ENCODE assay signal across 8 cellular contexts in genomic region chr5:80407735-80408474, GRCh38. TPM values are rescaled to one million over a fixed set of nuclear protein-coding genes. Genes with fewer than 3 reads are reported as not detected.
DNase-seq lines count a peak whose midpoint lies in the region; ATAC-seq, FAIRE-seq and TF ChIP-seq lines count a peak whose summit lies in the region.

TSS of gene ZFYVE16 (plus strand) at chr5:80408064. CDS start at chr5:80434148, 26,084 bp downstream.

- H4K20me1 ChIP-seq in keratinocyte (ENCODE audit: control insufficient read depth, extremely low read depth, insufficient read depth, low read length): no peaks in the 10 kb centered on the region

- H3K9me3 ChIP-seq in keratinocyte (ENCODE audit: control insufficient read depth, low read depth, low read length): no peaks in the 10 kb centered on the region

- H2AFZ ChIP-seq in keratinocyte (ENCODE audit: control insufficient read depth, low read length): peak within 1 kb of the TSS; percentile 98

- H3K27ac ChIP-seq in keratinocyte (ENCODE audit: control insufficient read depth, insufficient read depth, low read length): peak within 1 kb of the TSS; percentile 95

- H3K9ac ChIP-seq in keratinocyte (ENCODE audit: control insufficient read depth, extremely low read depth, insufficient read depth, low read length): peak within 1 kb of the TSS; percentile 94

- no peaks in the 10 kb centered on the region for H3K27me3 ChIP-seq in keratinocyte (ENCODE audit: control insufficient read depth, extremely low read depth, insufficient read depth, low read length)

- peak; percentile 89 for FAIRE-seq in keratinocyte (lab: Jason Lieb, UNC)

- H3K36me3 ChIP-seq in keratinocyte (ENCODE audit: control insufficient read depth in 2 of 2, extremely low read depth in 1 of 2, insufficient read depth in 2 of 2, low read length in 2 of 2): peaks cover 0 to 2% of the 10 kb centered on the region in 2 experiments

- dilution Hi-C loops in keratinocyte (cut with MboI; ENCODE audit: extremely low pct_ligation_motif_present, low sequenced_read_pairs): no loop called here

- DNase-seq in AG10803 (ENCODE audit: low read depth): peak; percentile 97
- peak; percentile 92 for DNase-seq in NCI-H446 treated with DMSO at 0.1 percent for 48 hours (lab: John Stamatoyannopoulos, UW)
- peak; percentile 97 for DNase-seq in activated CD4-positive, CD25-positive, alpha-beta regulatory T cell treated with anti-CD3 and anti-CD28 coated beads, Interleukin-2, amount 50 U/mL, for 72 hours
- peak; percentile 96 for DNase-seq in cerebellum (ENCODE audit: low spot score)
- peak; percentile 73 for DNase-seq in keratinocyte (ENCODE audit: low read depth, low spot score)
- DNase-seq in stimulated activated CD4-positive, alpha-beta T cell treated with anti-CD3 and anti-CD28 coated beads, Interleukin-15, amount 100 ng/mL, for 1 hour (ENCODE audit: low read depth in 1 of 2, low spot score in 1 of 2): peak; percentile 93 to 94

- H3K4me3 ChIP-seq in AG10803 (ENCODE audit: low read length) (peak within 1 kb of the TSS; percentile 83), keratinocyte (ENCODE audit: control insufficient read depth in 2 of 3, extremely low read depth in 1 of 3, insufficient read depth in 2 of 3, low read depth in 1 of 3, low read length in 3 of 3) (peak within 1 kb of the TSS; percentile 90 to 96 (median 94))

- TF ChIP-seq CTCF in AG10803 (conservative IDR thresholded peaks at IDR 0.05; ENCODE audit: low read length) (no peak), keratinocyte (optimal IDR thresholded peaks at IDR 0.05 in 1 of 3, IDR thresholded peaks at IDR 0.05 in 1 of 3, conservative IDR thresholded peaks at IDR 0.05 in 1 of 3; ENCODE audit: extremely low read depth in 1 of 3, insufficient read depth in 2 of 3, low read length in 3 of 3) (peak in 1 of 3 experiments; percentile 22)

- peaks cover 41% of the 10 kb centered on the region for H3K79me2 ChIP-seq in keratinocyte (ENCODE audit: control insufficient read depth, insufficient read depth, low read length)

- ATAC-seq in GM19043 (IDR thresholded peaks at IDR 0.05; ENCODE audit: low read depth, unreplicated experiment) (peak; percentile 81), HG03378 (IDR thresholded peaks at IDR 0.05; ENCODE audit: unreplicated experiment) (peak; percentile 86)

- peak within 1 kb of the TSS; percentile 87 for H3K4me2 ChIP-seq in keratinocyte (ENCODE audit: control insufficient read depth, extremely low read depth, insufficient read depth, low read depth, low read length)

- H3K4me1 ChIP-seq in keratinocyte (ENCODE audit: control insufficient read depth, extremely low read depth, insufficient read depth, low read length): peaks cover 8% of the 10 kb centered on the region

- H3K9me1 ChIP-seq in keratinocyte (ENCODE audit: control insufficient read depth, extremely low read depth, insufficient read depth, low read length): no peaks in the 10 kb centered on the region

RNA-seq across cellular contexts. Expression of gene ZFYVE16, which starts in this region (rescaled TPM):
- 85.2 TPM for total RNA-seq in cerebellum
- polyA plus RNA-seq in keratinocyte: 6.4 to 13.5 TPM (median 8.5 TPM) in 3 replicates
- polyA plus RNA-seq in keratinocyte (2011; ENCODE audit: low read depth): 7.6 TPM
- 3.0 and 6.4 TPM in 2 replicates for polyA plus RNA-seq in keratinocyte (2011; cell fraction: cytosol; rRNA removed)
- polyA plus RNA-seq in keratinocyte (2011; cell fraction: nucleus; rRNA removed): 17.1 and 24.2 TPM in 2 replicates
- 10.7 TPM in 2 replicates for polyA plus RNA-seq in keratinocyte (2012; ENCODE audit: low replicate concordance)
- 3.1 to 27.0 TPM (median 9.8 TPM) in 3 replicates for polyA minus RNA-seq in keratinocyte
- polyA minus RNA-seq in keratinocyte (2011; cell fraction: cytosol; rRNA and poly(A)+ RNA removed): 11.1 TPM
- 21.1 and 47.2 TPM in 2 replicates for polyA minus RNA-seq in keratinocyte (2011; cell fraction: nucleus; rRNA and poly(A)+ RNA removed)

Comparison
In these comparisons a context has a peak if more than half of its experiments do, and no peak if none do; other contexts are left out.
1. Peak in every context shown above with its lines: DNase-seq, ATAC-seq, H3K4me3 ChIP-seq and H3K27ac ChIP-seq.